32 cellular contexts compared by ENCODE assay signal in genomic region chr6:20242397-20242796, GRCh38.
"Had no signal": no experiment of that assay in that cellular context is flagged by ENCODE, and none has a peak within 500 bp of the region (broad histone marks: within the 10 kb centered on the region; RNA-seq: fewer than 3 reads in every experiment).

No MANE protein-coding gene starts in this region.

- H3K27ac Mint-ChIP-seq: activated CD4-positive, alpha-beta memory T cell treated with anti-CD3 and anti-CD28 coated beads for 36 hours; activated naive CD4-positive, alpha-beta T cell treated with anti-CD3 and anti-CD28 coated beads for 36 hours; activated naive CD4-positive, alpha-beta T cell treated with anti-CD3 and anti-CD28 coated beads, Interleukin-2, amount 50 U/mL, for 72 hours; activated T-helper 1 cell treated with anti-CD3 and anti-CD28 coated beads, Interleukin-12 subunit alpha, Interleukin-12 subunit beta, Interleukin-2, Interleukin-4 antibody, amounts not matched to agents 30 ng/mL and 10 ng/mL and 1 ng/mL, durations not matched to agents 14 hours and 24 hours and 36 hours had no signal

- H3K4me3 Mint-ChIP-seq: activated CD4-positive, alpha-beta memory T cell treated with anti-CD3 and anti-CD28 coated beads for 36 hours; activated naive CD4-positive, alpha-beta T cell treated with anti-CD3 and anti-CD28 coated beads for 36 hours; activated T-cell treated with anti-CD3 and anti-CD28 coated beads, Interleukin-2, amount 50 U/mL, for 4 hours; activated T-helper 1 cell treated with anti-CD3 and anti-CD28 coated beads, Interleukin-12 subunit alpha, Interleukin-12 subunit beta, Interleukin-2, Interleukin-4 antibody, amounts not matched to agents 30 ng/mL and 10 ng/mL and 1 ng/mL, durations not matched to agents 14 hours and 24 hours and 36 hours had no signal

- H3K27ac ChIP-seq: adrenal gland, body of pancreas, breast epithelium, Peyer's patch, SJSA1, WERI-Rb-1 had no signal

- H3K4me3 ChIP-seq: adrenal gland, body of pancreas, breast epithelium, Peyer's patch, SJSA1 had no signal

- H3K9me3 ChIP-seq: adrenal gland, body of pancreas, Peyer's patch had no signal

- DNase-seq: activated CD4-positive, alpha-beta memory T cell treated with anti-CD3 and anti-CD28 coated beads for 36 hours; activated CD4-positive, alpha-beta T cell treated with anti-CD3 and anti-CD28 coated beads, Interleukin-2, amount 50 U/mL, for 1 hour; activated CD8-positive, alpha-beta memory T cell treated with anti-CD3 and anti-CD28 coated beads, Interleukin-2, amount 50 U/mL, for 4 hours; activated gamma-delta T cell treated with Interleukin-2 at 50 U/mL for 16 hours; activated naive CD4-positive, alpha-beta T cell treated with anti-CD3 and anti-CD28 coated beads for 36 hours; activated T-cell treated with anti-CD3 and anti-CD28 coated beads for 4 hours; activated T-cell treated with anti-CD3 and anti-CD28 coated beads, Interleukin-2, amount 50 U/mL, for 4 hours; adrenal gland; body of pancreas; KBM-7; NCI-H1105; NCI-H1436 treated with DMSO at 0.1 percent for 48 hours; NCI-H1694 treated with DMSO at 0.1 percent for 48 hours; NCI-H2029; NCI-H2171 treated with DMSO at 0.1 percent for 48 hours; NCI-H226; NCI-H446 treated with DMSO at 0.1 percent for 48 hours; NCI-H524; NCI-H748 treated with DMSO at 0.1 percent for 48 hours; NK-92 treated with Interleukin-12 subunit alpha and Interleukin-12 subunit beta, amount 100 ng/mL, for 24 hours; PC-3; Peyer's patch; RPMI8226; SHP77 treated with DMSO at 0.1 percent for 48 hours; SW 1271; T-helper 1 cell; T1000; WERI-Rb-1 had no signal

- H3K36me3 Mint-ChIP-seq: activated CD4-positive, alpha-beta memory T cell treated with anti-CD3 and anti-CD28 coated beads for 36 hours; activated naive CD4-positive, alpha-beta T cell treated with anti-CD3 and anti-CD28 coated beads, Interleukin-2, amount 50 U/mL, for 72 hours had no signal

- H3K9me3 Mint-ChIP-seq: activated CD4-positive, alpha-beta memory T cell treated with anti-CD3 and anti-CD28 coated beads for 36 hours; activated naive CD4-positive, alpha-beta T cell treated with anti-CD3 and anti-CD28 coated beads for 36 hours; activated naive CD4-positive, alpha-beta T cell treated with anti-CD3 and anti-CD28 coated beads, Interleukin-2, amount 50 U/mL, for 72 hours; activated T-cell treated with anti-CD3 and anti-CD28 coated beads, Interleukin-2, amount 50 U/mL, for 4 hours; activated T-helper 1 cell treated with anti-CD3 and anti-CD28 coated beads, Interleukin-12 subunit alpha, Interleukin-12 subunit beta, Interleukin-2, Interleukin-4 antibody, amounts not matched to agents 30 ng/mL and 10 ng/mL and 1 ng/mL, durations not matched to agents 14 hours and 24 hours and 36 hours had no signal

- H3K4me1 ChIP-seq: adrenal gland, body of pancreas, breast epithelium, SJSA1 had no signal

- H3K27me3 Mint-ChIP-seq: activated CD4-positive, alpha-beta memory T cell treated with anti-CD3 and anti-CD28 coated beads for 36 hours had no signal

- H3K36me3 ChIP-seq: adrenal gland, breast epithelium, Peyer's patch, SJSA1, WERI-Rb-1 had no signal

- H3K27me3 ChIP-seq: adrenal gland, body of pancreas, breast epithelium, Peyer's patch, SJSA1 had no signal
